1 cellular context compared by ENCODE assay signal in genomic region chr6:28488916-28489365, GRCh38.
TF ChIP-seq lines count a peak whose summit lies in the region.

No MANE protein-coding gene starts in this region.

TF ChIP-seq in HEK293, 187 proteins besides CTCF, POLR2A, EP300 and RAD21 (continued from another document):
- TF ChIP-seq ZNF18 (tag by site-specific recombination; IDR thresholded peaks at IDR 0.05): no peak
- TF ChIP-seq ZNF426 (tag by site-specific recombination; IDR thresholded peaks at IDR 0.05): no peak
- TF ChIP-seq SP7 (tag by site-specific recombination; IDR thresholded peaks at IDR 0.05): peak; percentile 58
- peak; percentile 84; the same call in 1 of the 2 replicates for TF ChIP-seq ZNF626 (tag by site-specific recombination; IDR thresholded peaks at IDR 0.05)
- no peak for TF ChIP-seq ZNF24 (tag by site-specific recombination; IDR thresholded peaks at IDR 0.05)
- TF ChIP-seq ZNF701 (tag by site-specific recombination; IDR thresholded peaks at IDR 0.05): no peak
- TF ChIP-seq ZNF664 (tag by site-specific recombination; IDR thresholded peaks at IDR 0.05): peak; percentile 99
- TF ChIP-seq ZNF518A (tag by site-specific recombination; conservative IDR thresholded peaks at IDR 0.05; ENCODE audit: low read depth): no peak
- TF ChIP-seq GLIS2 (tag by site-specific recombination; IDR thresholded peaks at IDR 0.05): no peak
- no peak for TF ChIP-seq ZNF558 (tag by site-specific recombination; IDR thresholded peaks at IDR 0.05)
- TF ChIP-seq ZNF140 (tag by site-specific recombination; IDR thresholded peaks at IDR 0.05): no peak
- no peak for TF ChIP-seq MYNN (tag by site-specific recombination; IDR thresholded peaks at IDR 0.05; ENCODE audit: borderline replicate concordance)
- no peak for TF ChIP-seq TSHZ1 (tag by site-specific recombination; IDR thresholded peaks at IDR 0.05; ENCODE audit: borderline replicate concordance)
- TF ChIP-seq KLF9 (tag by site-specific recombination; IDR thresholded peaks at IDR 0.05; ENCODE audit: low read depth): 0 out of 2 replicates have a peak, but pooled peaks have one; percentile 9
- TF ChIP-seq ZNF660 (tag by site-specific recombination; IDR thresholded peaks at IDR 0.05): peak; percentile 84
- TF ChIP-seq GLI4 (tag by site-specific recombination; IDR thresholded peaks at IDR 0.05): no peak
- TF ChIP-seq RBAK (tag by site-specific recombination; IDR thresholded peaks at IDR 0.05): no peak
- TF ChIP-seq KLF16 (tag by site-specific recombination; IDR thresholded peaks at IDR 0.05): no peak
- no peak; the same call in 1 of the 2 replicates for TF ChIP-seq WT1 (tag by site-specific recombination; IDR thresholded peaks at IDR 0.05)
- TF ChIP-seq YY1 (tag by site-specific recombination; IDR thresholded peaks at IDR 0.05): no peak
- TF ChIP-seq ZNF157 (tag by site-specific recombination; IDR thresholded peaks at IDR 0.05): no peak
- TF ChIP-seq ATF2 (tag by site-specific recombination; IDR thresholded peaks at IDR 0.05; ENCODE audit: low read depth): no peak
- no peak for TF ChIP-seq ZNF19 (tag by site-specific recombination; IDR thresholded peaks at IDR 0.05; ENCODE audit: low read depth)
